22 cellular contexts compared by ENCODE assay signal in genomic region chr15:39670687-39671086, GRCh38.
DNase-seq lines count a peak whose midpoint lies in the region; ATAC-seq, FAIRE-seq and TF ChIP-seq lines count a peak whose summit lies in the region.
"Had no signal": no experiment of that assay in that cellular context is flagged by ENCODE, and none has a peak within 500 bp of the region (broad histone marks: within the 10 kb centered on the region; RNA-seq: fewer than 3 reads in every experiment).

No MANE protein-coding gene starts in this region.

- no peaks in the 10 kb centered on the region for H3K9me3 ChIP-seq in kidney (ENCODE audit: control insufficient read depth in 1 of 2, low read length in 2 of 2)
- H3K9me3 ChIP-seq: SJCRH30 had no signal

- intact Hi-C loops in kidney (cut with DNase I): no loop called here

- H3K9ac ChIP-seq in kidney (ENCODE audit: low read length in 2 of 2): no peak overlapping the region

- peaks cover 4% of the 10 kb centered on the region for H3K4me1 Mint-ChIP-seq in activated naive CD4-positive, alpha-beta T cell treated with anti-CD3 and anti-CD28 coated beads, Interleukin-2, amount 50 U/mL, for 24 hours
- peaks cover 63% of the 10 kb centered on the region for H3K4me1 Mint-ChIP-seq in chondrocyte (ENCODE audit: low read depth)
- H3K4me1 Mint-ChIP-seq: B cell had no signal

- H3K27me3 Mint-ChIP-seq in activated naive CD4-positive, alpha-beta T cell treated with anti-CD3 and anti-CD28 coated beads, Interleukin-2, amount 50 U/mL, for 24 hours: no peaks in the 10 kb centered on the region
- no peaks in the 10 kb centered on the region for H3K27me3 Mint-ChIP-seq in chondrocyte (ENCODE audit: low read depth)
- H3K27me3 Mint-ChIP-seq: B cell had no signal

- H3K4me1 ChIP-seq in kidney (ENCODE audit: control insufficient read depth in 1 of 2, insufficient read depth in 1 of 2, low read depth in 1 of 2, low read length in 2 of 2): peaks cover 19 to 51% of the 10 kb centered on the region in 2 donors

- H3K4me3 ChIP-seq in kidney (ENCODE audit: low read length in 2 of 2): peak overlapping the region in 1 of 2 donors; percentile 17
- H3K4me3 ChIP-seq: SJCRH30 had no signal

- ATAC-seq in activated naive CD4-positive, alpha-beta T cell treated with anti-CD3 and anti-CD28 coated beads, Interleukin-2, amount 50 U/mL, for 72 hours: no peak
- no peak for ATAC-seq in GM18519 (IDR thresholded peaks at IDR 0.05; ENCODE audit: low FRiP score, unreplicated experiment)
- ATAC-seq: Panc1 had no signal

- no peak overlapping the region for H3K4me3 Mint-ChIP-seq in activated naive CD4-positive, alpha-beta T cell treated with anti-CD3 and anti-CD28 coated beads, Interleukin-2, amount 50 U/mL, for 24 hours
- H3K4me3 Mint-ChIP-seq in chondrocyte (ENCODE audit: unreplicated experiment): no peak overlapping the region
- H3K4me3 Mint-ChIP-seq: B cell, HFFc6 had no signal

- H3K9me3 Mint-ChIP-seq in activated naive CD4-positive, alpha-beta T cell treated with anti-CD3 and anti-CD28 coated beads, Interleukin-2, amount 50 U/mL, for 24 hours: no peaks in the 10 kb centered on the region
- H3K9me3 Mint-ChIP-seq in activated naive CD4-positive, alpha-beta T cell treated with anti-CD3 and anti-CD28 coated beads, Interleukin-2, amount 50 U/mL, for 72 hours: no peaks in the 10 kb centered on the region
- H3K9me3 Mint-ChIP-seq in chondrocyte (ENCODE audit: low read depth): no peaks in the 10 kb centered on the region
- H3K9me3 Mint-ChIP-seq: HFFc6 had no signal

- TF ChIP-seq CTCF in chondrocyte (IDR thresholded peaks at IDR 0.05): no peak
- TF ChIP-seq CTCF in kidney (IDR thresholded peaks at IDR 0.05; ENCODE audit: borderline replicate concordance, extremely low read depth, insufficient read depth): no peak

- no peak for FAIRE-seq in kidney (lab: Jason Lieb, UNC)

- no peaks in the 10 kb centered on the region for H3K36me3 ChIP-seq in kidney (ENCODE audit: control insufficient read depth in 1 of 2, insufficient read depth in 2 of 2, low read length in 2 of 2)
- H3K36me3 ChIP-seq: SJCRH30 had no signal

- H3K27ac Mint-ChIP-seq in activated naive CD4-positive, alpha-beta T cell treated with anti-CD3 and anti-CD28 coated beads, Interleukin-2, amount 50 U/mL, for 24 hours: peak overlapping the region; percentile 74
- H3K27ac Mint-ChIP-seq in activated naive CD4-positive, alpha-beta T cell treated with anti-CD3 and anti-CD28 coated beads, Interleukin-2, amount 50 U/mL, for 72 hours: no peak overlapping the region
- peak overlapping the region; percentile 54 for H3K27ac Mint-ChIP-seq in chondrocyte (ENCODE audit: unreplicated experiment)
- H3K27ac Mint-ChIP-seq: B cell, HFFc6 had no signal

- H3K36me3 Mint-ChIP-seq in activated naive CD4-positive, alpha-beta T cell treated with anti-CD3 and anti-CD28 coated beads, Interleukin-2, amount 50 U/mL, for 24 hours: no peaks in the 10 kb centered on the region
- no peaks in the 10 kb centered on the region for H3K36me3 Mint-ChIP-seq in activated naive CD4-positive, alpha-beta T cell treated with anti-CD3 and anti-CD28 coated beads, Interleukin-2, amount 50 U/mL, for 72 hours
- H3K36me3 Mint-ChIP-seq in chondrocyte (ENCODE audit: low read depth): no peaks in the 10 kb centered on the region

- peak overlapping the region; percentile 36 to 67 for H3K27ac ChIP-seq in kidney (ENCODE audit: low read depth in 2 of 2, low read length in 2 of 2)
- H3K27ac ChIP-seq: 22Rv1, HL-60, SJCRH30 had no signal

- no peak for DNase-seq in activated naive CD4-positive, alpha-beta T cell treated with anti-CD3 and anti-CD28 coated beads, Interleukin-2, amount 50 U/mL, for 72 hours (ENCODE audit: low spot score in 2 of 2)
- no peak for DNase-seq in chondrocyte (ENCODE audit: low spot score)
- no peak for DNase-seq in kidney
- peak; percentile 87 for DNase-seq in renal cortical epithelial cell (ENCODE audit: low read depth)
- no peak for DNase-seq in activated CD8-positive, alpha-beta memory T cell treated with anti-CD3 and anti-CD28 coated beads, Interleukin-2, amount 50 U/mL, for 4 hours
- DNase-seq in AG08395 (ENCODE audit: low spot score): no peak
- DNase-seq: DMS 273 treated with DMSO at 0.1 percent for 48 hours, DND-41, H7, HFFc6, MV-4-11, NCI-H1417 treated with DMSO at 0.1 percent for 48 hours, NCI-H187 treated with DMSO at 0.1 percent for 48 hours, NCI-H446, NCI-H526 treated with DMSO at 0.1 percent for 48 hours, SJCRH30 had no signal

Comparison
In these comparisons a context has a peak if more than half of its experiments do, and no peak if none do; other contexts are left out.
1. H3K27ac Mint-ChIP-seq: peak in activated naive CD4-positive, alpha-beta T cell treated with anti-CD3 and anti-CD28 coated beads, Interleukin-2, amount 50 U/mL, for 24 hours (single experiment) and chondrocyte (single experiment); none in activated naive CD4-positive, alpha-beta T cell treated with anti-CD3 and anti-CD28 coated beads, Interleukin-2, amount 50 U/mL, for 72 hours (0 of 2).